ENCODE assay signal across 8 cellular contexts in genomic region chr11:94623120-94623735, GRCh38. TPM values are rescaled to one million over a fixed set of nuclear protein-coding genes. Genes with fewer than 3 reads are reported as not detected.
DNase-seq lines count a peak whose midpoint lies in the region; ATAC-seq, FAIRE-seq and TF ChIP-seq lines count a peak whose summit lies in the region.

No MANE protein-coding gene starts in this region.

- H3K27me3 ChIP-seq in endothelial cell of umbilical vein (ENCODE audit: control insufficient read depth in 2 of 2, insufficient read depth in 2 of 2, low read length in 2 of 2) (no peaks in the 10 kb centered on the region), tibial artery (no peaks in the 10 kb centered on the region)

- H3K4me1 Mint-ChIP-seq in CD14-positive monocyte = peaks cover 2% of the 10 kb centered on the region
- no peaks in the 10 kb centered on the region for H3K4me1 Mint-ChIP-seq in activated B cell treated with CpG ODN at 0.5 μM for 24 hours

- no peak overlapping the region for H2AFZ ChIP-seq in endothelial cell of umbilical vein (ENCODE audit: low read depth, low read length)

- peak overlapping the region in 1 of 2 donors; percentile 49 for H3K4me3 Mint-ChIP-seq in CD14-positive monocyte
- no peak overlapping the region for H3K4me3 Mint-ChIP-seq in activated B cell treated with CpG ODN at 0.5 μM for 24 hours

- dilution Hi-C loops in endothelial cell of umbilical vein (cut with MboI; ENCODE audit: extremely low pct_ligation_motif_present, low sequenced_read_pairs) = no loop called here

- H3K79me2 ChIP-seq in endothelial cell of umbilical vein (ENCODE audit: control insufficient read depth, insufficient read depth, low read length) = no peaks in the 10 kb centered on the region

- H3K4me2 ChIP-seq in endothelial cell of umbilical vein (ENCODE audit: insufficient read depth, low read length) = no peak overlapping the region

- H3K36me3 ChIP-seq in endothelial cell of umbilical vein (ENCODE audit: control insufficient read depth in 2 of 2, extremely low read depth in 1 of 2, insufficient read depth in 2 of 2, low read length in 2 of 2) = no peaks in the 10 kb centered on the region
- peaks cover 7 to 19% (median 9%) of the 10 kb centered on the region in 3 donors for H3K36me3 ChIP-seq in tibial artery

- peak; percentile 88 for ATAC-seq in GM18909 (IDR thresholded peaks at IDR 0.05; ENCODE audit: poor library complexity, unreplicated experiment)
- peak; percentile 72 for ATAC-seq in HG03442 (IDR thresholded peaks at IDR 0.05; ENCODE audit: unreplicated experiment)
- ATAC-seq in activated B cell treated with CpG ODN at 0.5 μM for 24 hours (ENCODE audit: low read depth) = peak; percentile 58

- no peak for TF ChIP-seq POLR2A in endothelial cell of umbilical vein (IDR thresholded peaks at IDR 0.05; ENCODE audit: low read depth, low read length)

- H3K9me3 Mint-ChIP-seq in CD14-positive monocyte = peaks cover 18 to 29% (median 21%) of the 10 kb centered on the region in 7 donors
- peaks cover 15% of the 10 kb centered on the region for H3K9me3 Mint-ChIP-seq in activated B cell treated with CpG ODN at 0.5 μM for 24 hours

- TF ChIP-seq CTCF in CD14-positive monocyte (IDR thresholded peaks at IDR 0.05) (peak; percentile 85), activated B cell treated with CpG ODN at 0.5 μM for 24 hours (IDR thresholded peaks at IDR 0.05) (no peak), endothelial cell of umbilical vein (IDR thresholded peaks at IDR 0.05; ENCODE audit: extremely low read depth in 1 of 2, insufficient read depth in 1 of 2, low read depth in 1 of 2, low read length in 2 of 2) (peak; percentile 58 to 72), tibial artery (IDR thresholded peaks at IDR 0.05) (peak; percentile 70 to 71)

- H3K9me1 ChIP-seq in endothelial cell of umbilical vein (replicated peaks; ENCODE audit: control insufficient read depth, extremely low read depth, insufficient read depth, low read length) = no peaks in the 10 kb centered on the region

- no TSS peak for BruUV-seq in endothelial cell of umbilical vein (replicated peaks; lab: Mats Ljungman, UMichigan)

- H3K36me3 Mint-ChIP-seq in CD14-positive monocyte (peaks cover 39 to 57% of the 10 kb centered on the region in 2 donors), activated B cell treated with CpG ODN at 0.5 μM for 24 hours (ENCODE audit: low read depth) (no peaks in the 10 kb centered on the region)

- peak; percentile 77 for FAIRE-seq in endothelial cell of umbilical vein (lab: Jason Lieb, UNC)

- H3K27ac Mint-ChIP-seq in CD14-positive monocyte (peak overlapping the region in 4 of 7 donors; percentile 7 to 78 (median 50)), activated B cell treated with CpG ODN at 0.5 μM for 24 hours (no peak overlapping the region)

- intact Hi-C loops in CD14-positive monocyte (cut with micrococcal nuclease) = loop anchor here (2.0 to 10.0 kb wide), 3 partner anchors 274 to 1142 kb away; no protein-coding TSS in a partner anchor
- intact Hi-C loops in activated B cell treated with CpG ODN at 0.5 μM for 24 hours (cut with micrococcal nuclease) = loop anchor here (1.0 to 5.0 kb wide), 6 partner anchors 104 to 1803 kb away; partner anchors contain the start of gene SRSF8
- intact Hi-C loops in endothelial cell of umbilical vein (cut with micrococcal nuclease) = loop anchor here (1.0 kb wide), 12 partner anchors 119 to 1803 kb away; partner anchors contain the start of gene AMOTL1
- intact Hi-C loops in tibial artery (cut with DNase I; ENCODE audit: low total_unique reads) = loop anchor here (10.0 kb wide), 1 partner anchor 252 kb away; no protein-coding TSS in a partner anchor

- DNase-seq in CD14-positive monocyte (ENCODE audit: low spot score) (peak; percentile 56), NCI-H345 treated with DMSO at 0.1 percent for 48 hours (lab: John Stamatoyannopoulos, UW; ENCODE audit: unreplicated experiment) (peak; percentile 87), activated B cell treated with CpG ODN at 0.5 μM for 24 hours (no peak), endothelial cell of umbilical vein (ENCODE audit: low read depth, low spot score) (peak; percentile 89), midbrain (lab: John Stamatoyannopoulos, UW) (peak; percentile 62), tibial artery (peak in 1 of 2 donors; percentile 27)

- no peaks in the 10 kb centered on the region for H4K20me1 ChIP-seq in endothelial cell of umbilical vein (replicated peaks; ENCODE audit: control insufficient read depth, extremely low read depth, insufficient read depth, low read length)

- H3K27ac ChIP-seq in endothelial cell of umbilical vein (ENCODE audit: insufficient read depth, low read depth, low read length) (no peak overlapping the region), tibial artery (no peak overlapping the region)

- H3K9me3 ChIP-seq in endothelial cell of umbilical vein (replicated peaks; ENCODE audit: control insufficient read depth, insufficient read depth, low read length) = peaks cover 2% of the 10 kb centered on the region
- H3K9me3 ChIP-seq in tibial artery = peaks cover 0 to 6% (median 0%) of the 10 kb centered on the region in 3 donors

- H3K27me3 Mint-ChIP-seq in CD14-positive monocyte (ENCODE audit: low read depth in 3 of 3) (no peaks in the 10 kb centered on the region), activated B cell treated with CpG ODN at 0.5 μM for 24 hours (peaks cover 14% of the 10 kb centered on the region)

- H3K4me3 ChIP-seq in endothelial cell of umbilical vein (replicated peaks in 1 of 3; ENCODE audit: insufficient read depth in 1 of 3, low read depth in 1 of 3, low read length in 3 of 3) (no peak overlapping the region), tibial artery (no peak overlapping the region)

- H3K9ac ChIP-seq in endothelial cell of umbilical vein (replicated peaks; ENCODE audit: extremely low read depth, insufficient read depth, low read length) = peak overlapping the region; percentile 3

- no peaks in the 10 kb centered on the region for H3K4me1 ChIP-seq in endothelial cell of umbilical vein (ENCODE audit: control insufficient read depth, extremely low read depth, insufficient read depth, low read length)
- H3K4me1 ChIP-seq in tibial artery = no peaks in the 10 kb centered on the region

- POLR2A ChIA-PET in activated B cell treated with CpG ODN at 0.5 μM for 24 hours (lab: Charles Lee) (no interaction called here), endothelial cell of umbilical vein (lab: Charles Lee) (no interaction called here)

- CTCF ChIA-PET in activated B cell treated with CpG ODN at 0.5 μM for 24 hours (lab: Charles Lee) (interaction anchor here (0.7 to 2.0 kb wide), 5 partner anchors 105 to 531 kb away, joined by 3 to 10 read pairs (median 3); no protein-coding TSS in a partner anchor), endothelial cell of umbilical vein (lab: Charles Lee) (interaction anchor here (0.6 to 7.1 kb wide), 64 partner anchors 9 to 1803 kb away, joined by 3 to 83 read pairs (median 5); partner anchors contain the start of genes AMOTL1, CWC15, KDM4D and SRSF8)

TF ChIP-seq in endothelial cell of umbilical vein, 7 proteins besides CTCF, POLR2A, EP300 and RAD21:
- TF ChIP-seq JUN (IDR thresholded peaks at IDR 0.05; ENCODE audit: borderline replicate concordance, insufficient read depth, insufficient read length, low read depth) (no peak), MAX (IDR thresholded peaks at IDR 0.05; ENCODE audit: insufficient read depth, insufficient read length) (no peak), FOS (IDR thresholded peaks at IDR 0.05; ENCODE audit: borderline replicate concordance, insufficient read depth, low read length) (no peak)

RNA-seq across cellular contexts. Expression of gene PIWIL4, which starts 56.1 kb away (rescaled TPM):
- polyA plus RNA-seq in CD14-positive monocyte (1 to 10 TPM in 1 of 2 donors, under 1 TPM in 1; 0.98 to 1.1 TPM), endothelial cell of umbilical vein (0.55 and 0.76 TPM in 2 replicates)
- total RNA-seq in activated B cell treated with CpG ODN at 0.5 μM for 24 hours (0.62 and 1.1 TPM in 2 replicates), endothelial cell of umbilical vein (0.25 and 0.64 TPM in 2 replicates)
- polyA plus RNA-seq in endothelial cell of umbilical vein (2011; cell fraction: cytosol; rRNA removed) = 0.32 and 0.86 TPM in 2 replicates
- polyA plus RNA-seq in endothelial cell of umbilical vein (2011; cell fraction: nucleus; rRNA removed) = 2.9 and 3.1 TPM in 2 replicates
- polyA plus RNA-seq in endothelial cell of umbilical vein (2012) = 0.15 and 0.23 TPM in 2 replicates
- polyA minus RNA-seq in endothelial cell of umbilical vein = 0.45 and 1.9 TPM in 2 replicates
- polyA minus RNA-seq in endothelial cell of umbilical vein (2011; cell fraction: cytosol; rRNA and poly(A)+ RNA removed) = not detected
- 0.87 and 2.0 TPM in 2 replicates for polyA minus RNA-seq in endothelial cell of umbilical vein (2011; cell fraction: nucleus; rRNA and poly(A)+ RNA removed)
